Comparison of ENCODE assay signal across 12 cellular contexts in genomic region chr22:41418717-41419116, GRCh38. TPM values are rescaled to one million over a fixed set of nuclear protein-coding genes. Genes with fewer than 3 reads are reported as not detected.
DNase-seq lines count a peak whose midpoint lies in the region; ATAC-seq and TF ChIP-seq lines count a peak whose summit lies in the region.
"Had no signal": no experiment of that assay in that cellular context is flagged by ENCODE, and none has a peak within 500 bp of the region (broad histone marks: within the 10 kb centered on the region; RNA-seq: fewer than 3 reads in every experiment).

No MANE protein-coding gene starts in this region.

- H3K27me3 ChIP-seq in ascending aorta = no peaks in the 10 kb centered on the region
- H3K27me3 ChIP-seq: uterus had no signal

- ATAC-seq in memory B cell (ENCODE audit: low read depth) (no peak), GM21381 (IDR thresholded peaks at IDR 0.05; ENCODE audit: unreplicated experiment) (no peak), GM21447 (IDR thresholded peaks at IDR 0.05; ENCODE audit: unreplicated experiment) (no peak), HG02610 (IDR thresholded peaks at IDR 0.05; ENCODE audit: unreplicated experiment) (no peak)
- no peak for ATAC-seq in stimulated activated memory B cell treated with anti-CD40 and anti-IgM and Interleukin-4, amounts not matched to agents 10 μg/mL and 1 μg/mL and 100 μg/mL, for 72 hours

- no peak overlapping the region for H3K4me3 Mint-ChIP-seq in memory B cell
- no peak overlapping the region for H3K4me3 Mint-ChIP-seq in stimulated activated memory B cell treated with anti-CD40 and anti-IgM and Interleukin-4, amounts not matched to agents 10 μg/mL and 1 μg/mL and 100 μg/mL, for 72 hours

- TF ChIP-seq CTCF in C4-2B (conservative IDR thresholded peaks at IDR 0.05) (no peak), ascending aorta (IDR thresholded peaks at IDR 0.05) (no peak)

- intact Hi-C loops in ascending aorta (cut with DNase I) = loop anchor here (1.0 to 2.0 kb wide), 3 partner anchors 14 to 50 kb away; partner anchors contain the start of genes ACO2 and PHF5A

- no peak overlapping the region for H3K4me3 ChIP-seq in ascending aorta
- H3K4me3 ChIP-seq: uterus had no signal

- peak overlapping the region; percentile 60 for H3K27ac Mint-ChIP-seq in memory B cell
- H3K27ac Mint-ChIP-seq in stimulated activated memory B cell treated with anti-CD40 and anti-IgM and Interleukin-4, amounts not matched to agents 10 μg/mL and 1 μg/mL and 100 μg/mL, for 72 hours = peak overlapping the region; percentile 63

- H3K4me1 ChIP-seq in ascending aorta = peaks cover 6 to 29% of the 10 kb centered on the region in 2 donors

- peaks cover 2% of the 10 kb centered on the region for H3K36me3 Mint-ChIP-seq in memory B cell
- H3K36me3 Mint-ChIP-seq in stimulated activated memory B cell treated with anti-CD40 and anti-IgM and Interleukin-4, amounts not matched to agents 10 μg/mL and 1 μg/mL and 100 μg/mL, for 72 hours = peaks cover 9% of the 10 kb centered on the region

- H3K36me3 ChIP-seq in ascending aorta = peaks cover 6 to 7% of the 10 kb centered on the region in 2 donors
- H3K36me3 ChIP-seq: uterus had no signal

- peak overlapping the region; percentile 98 for H3K27ac ChIP-seq in C4-2B
- H3K27ac ChIP-seq in ascending aorta = peak overlapping the region; percentile 96 to 99

- H3K9me3 Mint-ChIP-seq in memory B cell = no peaks in the 10 kb centered on the region
- H3K9me3 Mint-ChIP-seq in stimulated activated memory B cell treated with anti-CD40 and anti-IgM and Interleukin-4, amounts not matched to agents 10 μg/mL and 1 μg/mL and 100 μg/mL, for 72 hours = no peaks in the 10 kb centered on the region

- DNase-seq in ascending aorta (ENCODE audit: low spot score in 2 of 2) (no peak), memory B cell (ENCODE audit: low spot score in 2 of 2) (no peak), Kasumi-1 (lab: John Stamatoyannopoulos, UW) (no peak)
- DNase-seq: activated CD8-positive, alpha-beta memory T cell treated with anti-CD3 and anti-CD28 coated beads, Interleukin-2, amount 50 U/mL, for 48 hours; activated gamma-delta T cell treated with Interleukin-2 at 50 U/mL for 16 hours; T1000 had no signal

- H3K9me3 ChIP-seq in ascending aorta = no peaks in the 10 kb centered on the region
- H3K9me3 ChIP-seq: uterus had no signal

- H3K27me3 Mint-ChIP-seq in memory B cell = no peaks in the 10 kb centered on the region
- H3K27me3 Mint-ChIP-seq in stimulated activated memory B cell treated with anti-CD40 and anti-IgM and Interleukin-4, amounts not matched to agents 10 μg/mL and 1 μg/mL and 100 μg/mL, for 72 hours = no peaks in the 10 kb centered on the region

- peaks cover 16% of the 10 kb centered on the region for H3K4me1 Mint-ChIP-seq in memory B cell
- peaks cover 47% of the 10 kb centered on the region for H3K4me1 Mint-ChIP-seq in stimulated activated memory B cell treated with anti-CD40 and anti-IgM and Interleukin-4, amounts not matched to agents 10 μg/mL and 1 μg/mL and 100 μg/mL, for 72 hours

RNA-seq across cellular contexts. Expression of gene TOB2, which starts 27.9 kb away (rescaled TPM):
- total RNA-seq in ascending aorta = 55.8 TPM

RNA-seq across cellular contexts. Expression of gene TEF, which starts 37.0 kb away (rescaled TPM):
- total RNA-seq in ascending aorta = 20.2 TPM

RNA-seq across cellular contexts. Expression of gene PHF5A, which starts 49.8 kb away (rescaled TPM):
- 4.8 TPM for total RNA-seq in ascending aorta

RNA-seq across cellular contexts. Expression of gene ACO2, which starts 50.2 kb away (rescaled TPM):
- total RNA-seq in ascending aorta = 81.1 TPM
